ENCODE assay signal across 1 cellular context in genomic region chr3:101466465-101467309, GRCh38.
TF ChIP-seq lines count a peak whose summit lies in the region.

No MANE protein-coding gene starts in this region.

TF ChIP-seq in WTC11, 78 proteins besides CTCF, POLR2A, EP300 and RAD21 (continued from another document and continues in another):
- TF ChIP-seq, protein P1, sequence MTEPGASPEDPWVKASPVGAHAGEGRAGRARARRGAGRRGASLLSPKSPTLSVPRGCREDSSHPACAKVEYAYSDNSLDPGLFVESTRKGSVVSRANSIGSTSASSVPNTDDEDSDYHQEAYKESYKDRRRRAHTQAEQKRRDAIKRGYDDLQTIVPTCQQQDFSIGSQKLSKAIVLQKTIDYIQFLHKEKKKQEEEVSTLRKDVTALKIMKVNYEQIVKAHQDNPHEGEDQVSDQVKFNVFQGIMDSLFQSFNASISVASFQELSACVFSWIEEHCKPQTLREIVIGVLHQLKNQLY (CRISPR knock-in tag; IDR thresholded peaks at IDR 0.05), result no peak
- no peak for TF ChIP-seq STAT6 (CRISPR knock-in tag; conservative IDR thresholded peaks at IDR 0.05; ENCODE audit: low read depth)
- TF ChIP-seq CREM (CRISPR knock-in tag; IDR thresholded peaks at IDR 0.05), result no peak
- peak; percentile 48; the same call in 1 of the 2 replicates for TF ChIP-seq FOXK1 (CRISPR knock-in tag; IDR thresholded peaks at IDR 0.05)
- no peak for TF ChIP-seq SOX15 (CRISPR knock-in tag; IDR thresholded peaks at IDR 0.05)
- TF ChIP-seq GRHL2 (CRISPR knock-in tag; IDR thresholded peaks at IDR 0.05; ENCODE audit: insufficient replicate concordance, severe bottlenecking), result no peak
- no peak for TF ChIP-seq CDX4 (CRISPR knock-in tag; IDR thresholded peaks at IDR 0.05; ENCODE audit: borderline replicate concordance)
- no peak for TF ChIP-seq ZNF512 (CRISPR knock-in tag; IDR thresholded peaks at IDR 0.05; ENCODE audit: borderline replicate concordance)
- TF ChIP-seq ZNF281 (CRISPR knock-in tag; IDR thresholded peaks at IDR 0.05), result peak; percentile 72; the same call in 1 of the 2 replicates
- TF ChIP-seq, protein P2, sequence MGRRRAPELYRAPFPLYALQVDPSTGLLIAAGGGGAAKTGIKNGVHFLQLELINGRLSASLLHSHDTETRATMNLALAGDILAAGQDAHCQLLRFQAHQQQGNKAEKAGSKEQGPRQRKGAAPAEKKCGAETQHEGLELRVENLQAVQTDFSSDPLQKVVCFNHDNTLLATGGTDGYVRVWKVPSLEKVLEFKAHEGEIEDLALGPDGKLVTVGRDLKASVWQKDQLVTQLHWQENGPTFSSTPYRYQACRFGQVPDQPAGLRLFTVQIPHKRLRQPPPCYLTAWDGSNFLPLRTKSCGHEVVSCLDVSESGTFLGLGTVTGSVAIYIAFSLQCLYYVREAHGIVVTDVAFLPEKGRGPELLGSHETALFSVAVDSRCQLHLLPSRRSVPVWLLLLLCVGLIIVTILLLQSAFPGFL (CRISPR knock-in tag; IDR thresholded peaks at IDR 0.05; ENCODE audit: borderline replicate concordance), result no peak
- no peak for TF ChIP-seq IRF2 (CRISPR knock-in tag; IDR thresholded peaks at IDR 0.05; ENCODE audit: borderline replicate concordance, low read depth)
- TF ChIP-seq ETV6 (CRISPR knock-in tag; IDR thresholded peaks at IDR 0.05), result 0 out of 2 replicates have a peak, but pooled peaks have one; percentile 27
- TF ChIP-seq NFATC4 (CRISPR knock-in tag; IDR thresholded peaks at IDR 0.05), result no peak
- TF ChIP-seq GABPB1 (CRISPR knock-in tag; IDR thresholded peaks at IDR 0.05), result 0 out of 2 replicates have a peak, but pooled peaks have one; percentile 14
- 0 out of 2 replicates have a peak, but pooled peaks have one; percentile 20 for TF ChIP-seq FOXP1 (CRISPR knock-in tag; IDR thresholded peaks at IDR 0.05; ENCODE audit: borderline replicate concordance)
- TF ChIP-seq ZNF232 (CRISPR knock-in tag; IDR thresholded peaks at IDR 0.05), result no peak
- TF ChIP-seq MAX (CRISPR knock-in tag; IDR thresholded peaks at IDR 0.05), result no peak
- TF ChIP-seq ZNF121 (CRISPR knock-in tag; IDR thresholded peaks at IDR 0.05), result no peak
- no peak for TF ChIP-seq ZNF671 (CRISPR knock-in tag; IDR thresholded peaks at IDR 0.05)
- no peak for TF ChIP-seq ESRRA (CRISPR knock-in tag; IDR thresholded peaks at IDR 0.05; ENCODE audit: borderline replicate concordance)
- TF ChIP-seq HMGA2 (CRISPR knock-in tag; IDR thresholded peaks at IDR 0.05), result no peak
- TF ChIP-seq, protein P3, sequence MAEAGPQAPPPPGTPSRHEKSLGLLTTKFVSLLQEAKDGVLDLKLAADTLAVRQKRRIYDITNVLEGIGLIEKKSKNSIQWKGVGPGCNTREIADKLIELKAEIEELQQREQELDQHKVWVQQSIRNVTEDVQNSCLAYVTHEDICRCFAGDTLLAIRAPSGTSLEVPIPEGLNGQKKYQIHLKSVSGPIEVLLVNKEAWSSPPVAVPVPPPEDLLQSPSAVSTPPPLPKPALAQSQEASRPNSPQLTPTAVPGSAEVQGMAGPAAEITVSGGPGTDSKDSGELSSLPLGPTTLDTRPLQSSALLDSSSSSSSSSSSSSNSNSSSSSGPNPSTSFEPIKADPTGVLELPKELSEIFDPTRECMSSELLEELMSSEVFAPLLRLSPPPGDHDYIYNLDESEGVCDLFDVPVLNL (CRISPR knock-in tag; IDR thresholded peaks at IDR 0.05; ENCODE audit: borderline replicate concordance, low read depth), result no peak
- TF ChIP-seq, protein P4, sequence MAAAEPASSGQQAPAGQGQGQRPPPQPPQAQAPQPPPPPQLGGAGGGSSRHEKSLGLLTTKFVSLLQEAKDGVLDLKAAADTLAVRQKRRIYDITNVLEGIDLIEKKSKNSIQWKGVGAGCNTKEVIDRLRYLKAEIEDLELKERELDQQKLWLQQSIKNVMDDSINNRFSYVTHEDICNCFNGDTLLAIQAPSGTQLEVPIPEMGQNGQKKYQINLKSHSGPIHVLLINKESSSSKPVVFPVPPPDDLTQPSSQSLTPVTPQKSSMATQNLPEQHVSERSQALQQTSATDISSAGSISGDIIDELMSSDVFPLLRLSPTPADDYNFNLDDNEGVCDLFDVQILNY (CRISPR knock-in tag; IDR thresholded peaks at IDR 0.05), result no peak
- no peak for TF ChIP-seq ZNF138 (CRISPR knock-in tag; conservative IDR thresholded peaks at IDR 0.05)
- no peak for TF ChIP-seq CREB1 (CRISPR knock-in tag; IDR thresholded peaks at IDR 0.05)
- TF ChIP-seq, protein P5, sequence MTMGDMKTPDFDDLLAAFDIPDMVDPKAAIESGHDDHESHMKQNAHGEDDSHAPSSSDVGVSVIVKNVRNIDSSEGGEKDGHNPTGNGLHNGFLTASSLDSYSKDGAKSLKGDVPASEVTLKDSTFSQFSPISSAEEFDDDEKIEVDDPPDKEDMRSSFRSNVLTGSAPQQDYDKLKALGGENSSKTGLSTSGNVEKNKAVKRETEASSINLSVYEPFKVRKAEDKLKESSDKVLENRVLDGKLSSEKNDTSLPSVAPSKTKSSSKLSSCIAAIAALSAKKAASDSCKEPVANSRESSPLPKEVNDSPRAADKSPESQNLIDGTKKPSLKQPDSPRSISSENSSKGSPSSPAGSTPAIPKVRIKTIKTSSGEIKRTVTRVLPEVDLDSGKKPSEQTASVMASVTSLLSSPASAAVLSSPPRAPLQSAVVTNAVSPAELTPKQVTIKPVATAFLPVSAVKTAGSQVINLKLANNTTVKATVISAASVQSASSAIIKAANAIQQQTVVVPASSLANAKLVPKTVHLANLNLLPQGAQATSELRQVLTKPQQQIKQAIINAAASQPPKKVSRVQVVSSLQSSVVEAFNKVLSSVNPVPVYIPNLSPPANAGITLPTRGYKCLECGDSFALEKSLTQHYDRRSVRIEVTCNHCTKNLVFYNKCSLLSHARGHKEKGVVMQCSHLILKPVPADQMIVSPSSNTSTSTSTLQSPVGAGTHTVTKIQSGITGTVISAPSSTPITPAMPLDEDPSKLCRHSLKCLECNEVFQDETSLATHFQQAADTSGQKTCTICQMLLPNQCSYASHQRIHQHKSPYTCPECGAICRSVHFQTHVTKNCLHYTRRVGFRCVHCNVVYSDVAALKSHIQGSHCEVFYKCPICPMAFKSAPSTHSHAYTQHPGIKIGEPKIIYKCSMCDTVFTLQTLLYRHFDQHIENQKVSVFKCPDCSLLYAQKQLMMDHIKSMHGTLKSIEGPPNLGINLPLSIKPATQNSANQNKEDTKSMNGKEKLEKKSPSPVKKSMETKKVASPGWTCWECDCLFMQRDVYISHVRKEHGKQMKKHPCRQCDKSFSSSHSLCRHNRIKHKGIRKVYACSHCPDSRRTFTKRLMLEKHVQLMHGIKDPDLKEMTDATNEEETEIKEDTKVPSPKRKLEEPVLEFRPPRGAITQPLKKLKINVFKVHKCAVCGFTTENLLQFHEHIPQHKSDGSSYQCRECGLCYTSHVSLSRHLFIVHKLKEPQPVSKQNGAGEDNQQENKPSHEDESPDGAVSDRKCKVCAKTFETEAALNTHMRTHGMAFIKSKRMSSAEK (CRISPR knock-in tag; IDR thresholded peaks at IDR 0.05; ENCODE audit: borderline replicate concordance), result no peak
- TF ChIP-seq ZNF423 (CRISPR knock-in tag; IDR thresholded peaks at IDR 0.05), result no peak
- TF ChIP-seq NFYB (CRISPR knock-in tag; conservative IDR thresholded peaks at IDR 0.05; ENCODE audit: low read depth), result no peak
- TF ChIP-seq, protein P6, sequence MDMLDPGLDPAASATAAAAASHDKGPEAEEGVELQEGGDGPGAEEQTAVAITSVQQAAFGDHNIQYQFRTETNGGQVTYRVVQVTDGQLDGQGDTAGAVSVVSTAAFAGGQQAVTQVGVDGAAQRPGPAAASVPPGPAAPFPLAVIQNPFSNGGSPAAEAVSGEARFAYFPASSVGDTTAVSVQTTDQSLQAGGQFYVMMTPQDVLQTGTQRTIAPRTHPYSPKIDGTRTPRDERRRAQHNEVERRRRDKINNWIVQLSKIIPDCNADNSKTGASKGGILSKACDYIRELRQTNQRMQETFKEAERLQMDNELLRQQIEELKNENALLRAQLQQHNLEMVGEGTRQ (CRISPR knock-in tag; IDR thresholded peaks at IDR 0.05), result no peak
- TF ChIP-seq, protein P7, sequence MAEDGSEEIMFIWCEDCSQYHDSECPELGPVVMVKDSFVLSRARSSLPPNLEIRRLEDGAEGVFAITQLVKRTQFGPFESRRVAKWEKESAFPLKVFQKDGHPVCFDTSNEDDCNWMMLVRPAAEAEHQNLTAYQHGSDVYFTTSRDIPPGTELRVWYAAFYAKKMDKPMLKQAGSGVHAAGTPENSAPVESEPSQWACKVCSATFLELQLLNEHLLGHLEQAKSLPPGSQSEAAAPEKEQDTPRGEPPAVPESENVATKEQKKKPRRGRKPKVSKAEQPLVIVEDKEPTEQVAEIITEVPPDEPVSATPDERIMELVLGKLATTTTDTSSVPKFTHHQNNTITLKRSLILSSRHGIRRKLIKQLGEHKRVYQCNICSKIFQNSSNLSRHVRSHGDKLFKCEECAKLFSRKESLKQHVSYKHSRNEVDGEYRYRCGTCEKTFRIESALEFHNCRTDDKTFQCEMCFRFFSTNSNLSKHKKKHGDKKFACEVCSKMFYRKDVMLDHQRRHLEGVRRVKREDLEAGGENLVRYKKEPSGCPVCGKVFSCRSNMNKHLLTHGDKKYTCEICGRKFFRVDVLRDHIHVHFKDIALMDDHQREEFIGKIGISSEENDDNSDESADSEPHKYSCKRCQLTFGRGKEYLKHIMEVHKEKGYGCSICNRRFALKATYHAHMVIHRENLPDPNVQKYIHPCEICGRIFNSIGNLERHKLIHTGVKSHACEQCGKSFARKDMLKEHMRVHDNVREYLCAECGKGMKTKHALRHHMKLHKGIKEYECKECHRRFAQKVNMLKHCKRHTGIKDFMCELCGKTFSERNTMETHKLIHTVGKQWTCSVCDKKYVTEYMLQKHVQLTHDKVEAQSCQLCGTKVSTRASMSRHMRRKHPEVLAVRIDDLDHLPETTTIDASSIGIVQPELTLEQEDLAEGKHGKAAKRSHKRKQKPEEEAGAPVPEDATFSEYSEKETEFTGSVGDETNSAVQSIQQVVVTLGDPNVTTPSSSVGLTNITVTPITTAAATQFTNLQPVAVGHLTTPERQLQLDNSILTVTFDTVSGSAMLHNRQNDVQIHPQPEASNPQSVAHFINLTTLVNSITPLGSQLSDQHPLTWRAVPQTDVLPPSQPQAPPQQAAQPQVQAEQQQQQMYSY (CRISPR knock-in tag; IDR thresholded peaks at IDR 0.05), result no peak
- TF ChIP-seq CBFB (CRISPR knock-in tag; IDR thresholded peaks at IDR 0.05; ENCODE audit: low read depth), result no peak
- no peak for TF ChIP-seq RELA (CRISPR knock-in tag; IDR thresholded peaks at IDR 0.05; ENCODE audit: borderline replicate concordance)
- no peak for TF ChIP-seq ZNF317 (CRISPR knock-in tag; IDR thresholded peaks at IDR 0.05; ENCODE audit: borderline replicate concordance, low read depth)
- TF ChIP-seq, protein P8, sequence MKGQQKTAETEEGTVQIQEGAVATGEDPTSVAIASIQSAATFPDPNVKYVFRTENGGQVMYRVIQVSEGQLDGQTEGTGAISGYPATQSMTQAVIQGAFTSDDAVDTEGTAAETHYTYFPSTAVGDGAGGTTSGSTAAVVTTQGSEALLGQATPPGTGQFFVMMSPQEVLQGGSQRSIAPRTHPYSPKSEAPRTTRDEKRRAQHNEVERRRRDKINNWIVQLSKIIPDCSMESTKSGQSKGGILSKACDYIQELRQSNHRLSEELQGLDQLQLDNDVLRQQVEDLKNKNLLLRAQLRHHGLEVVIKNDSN (CRISPR knock-in tag; IDR thresholded peaks at IDR 0.05), result no peak
